ENCODE assay signal across 18 cellular contexts in genomic region chr9:84755375-84755774, GRCh38.
"Had no signal": no experiment of that assay in that cellular context is flagged by ENCODE, and none has a peak within 500 bp of the region (broad histone marks: within the 10 kb centered on the region; RNA-seq: fewer than 3 reads in every experiment).

No MANE protein-coding gene starts in this region.

- H3K36me3 Mint-ChIP-seq: activated CD8-positive, alpha-beta memory T cell treated with anti-CD3 and anti-CD28 coated beads, Interleukin-2, amount 10 ng/mL, durations not matched to agents 7 days and 5 days; naive thymus-derived CD8-positive, alpha-beta T cell; stimulated activated memory B cell treated with anti-CD40 and anti-IgM and Interleukin-4, amounts not matched to agents 10 μg/mL and 1 μg/mL and 100 μg/mL, for 72 hours; WTC11 had no signal

- H3K9me3 Mint-ChIP-seq: activated CD4-positive, alpha-beta T cell treated with anti-CD3 and anti-CD28 coated beads, Interleukin-2, amount 10 ng/mL, durations not matched to agents 7 days and 5 days; activated T-cell treated with anti-CD3 and anti-CD28 coated beads, Interleukin-2, amount 50 U/mL, for 24 hours; stimulated activated memory B cell treated with anti-CD40 and anti-IgM and Interleukin-4, amounts not matched to agents 10 μg/mL and 1 μg/mL and 100 μg/mL, for 72 hours; type B pancreatic cell; WTC11 had no signal

- H3K9me3 ChIP-seq: adrenal gland, esophagus squamous epithelium, heart left ventricle, mucosa of descending colon had no signal

- H3K4me1 Mint-ChIP-seq: naive thymus-derived CD8-positive, alpha-beta T cell; WTC11 had no signal

- ATAC-seq: activated CD8-positive, alpha-beta memory T cell treated with anti-CD3 and anti-CD28 coated beads, Interleukin-2, amount 10 ng/mL, durations not matched to agents 7 days and 5 days; heart left ventricle; left lobe of liver; mucosa of descending colon; naive thymus-derived CD8-positive, alpha-beta T cell; stimulated activated memory B cell treated with anti-CD40 and anti-IgM and Interleukin-4, amounts not matched to agents 10 μg/mL and 1 μg/mL and 100 μg/mL, for 72 hours; WTC11 had no signal

- H3K27ac ChIP-seq: adrenal gland, esophagus squamous epithelium, heart left ventricle, SK-N-MC had no signal

- H3K4me1 ChIP-seq: adrenal gland had no signal

- H3K27me3 Mint-ChIP-seq: activated CD4-positive, alpha-beta T cell treated with anti-CD3 and anti-CD28 coated beads, Interleukin-2, amount 10 ng/mL, durations not matched to agents 7 days and 5 days; activated T-cell treated with anti-CD3 and anti-CD28 coated beads, Interleukin-2, amount 50 U/mL, for 24 hours; stimulated activated memory B cell treated with anti-CD40 and anti-IgM and Interleukin-4, amounts not matched to agents 10 μg/mL and 1 μg/mL and 100 μg/mL, for 72 hours; type B pancreatic cell had no signal

- H3K27ac Mint-ChIP-seq: activated CD4-positive, alpha-beta T cell treated with anti-CD3 and anti-CD28 coated beads, Interleukin-2, amount 10 ng/mL, durations not matched to agents 7 days and 5 days; activated CD8-positive, alpha-beta memory T cell treated with anti-CD3 and anti-CD28 coated beads, Interleukin-2, amount 10 ng/mL, durations not matched to agents 7 days and 5 days; activated T-cell treated with anti-CD3 and anti-CD28 coated beads, Interleukin-2, amount 50 U/mL, for 24 hours; naive thymus-derived CD8-positive, alpha-beta T cell; stimulated activated memory B cell treated with anti-CD40 and anti-IgM and Interleukin-4, amounts not matched to agents 10 μg/mL and 1 μg/mL and 100 μg/mL, for 72 hours; type B pancreatic cell; WTC11 had no signal

- DNase-seq: activated CD4-positive, alpha-beta T cell treated with anti-CD3 and anti-CD28 coated beads, Interleukin-2, amount 10 ng/mL, durations not matched to agents 7 days and 5 days; activated CD8-positive, alpha-beta memory T cell treated with anti-CD3 and anti-CD28 coated beads, Interleukin-2, amount 10 ng/mL, durations not matched to agents 7 days and 5 days; activated naive CD4-positive, alpha-beta T cell treated with Interleukin-2 at 50 U/mL for 16 hours; activated T-cell treated with anti-CD3 and anti-CD28 coated beads, Interleukin-2, amount 50 U/mL, for 24 hours; adrenal gland; esophagus squamous epithelium; foreskin melanocyte; heart left ventricle; mucosa of descending colon; naive thymus-derived CD8-positive, alpha-beta T cell; right cardiac atrium; small intestine had no signal

- H3K36me3 ChIP-seq: adrenal gland, esophagus squamous epithelium, heart left ventricle had no signal

- FAIRE-seq: islet of Langerhans, small intestine had no signal

- H3K27me3 ChIP-seq: adrenal gland, heart left ventricle had no signal

- H3K4me3 Mint-ChIP-seq: activated CD4-positive, alpha-beta T cell treated with anti-CD3 and anti-CD28 coated beads, Interleukin-2, amount 10 ng/mL, durations not matched to agents 7 days and 5 days; activated CD8-positive, alpha-beta memory T cell treated with anti-CD3 and anti-CD28 coated beads, Interleukin-2, amount 10 ng/mL, durations not matched to agents 7 days and 5 days; activated T-cell treated with anti-CD3 and anti-CD28 coated beads, Interleukin-2, amount 50 U/mL, for 24 hours; naive thymus-derived CD8-positive, alpha-beta T cell; stimulated activated memory B cell treated with anti-CD40 and anti-IgM and Interleukin-4, amounts not matched to agents 10 μg/mL and 1 μg/mL and 100 μg/mL, for 72 hours; type B pancreatic cell; WTC11 had no signal

- H3K4me3 ChIP-seq: adrenal gland, esophagus squamous epithelium, heart left ventricle, mucosa of descending colon, SK-N-MC had no signal
